30 cellular contexts compared by ENCODE assay signal in genomic region chr13:73794755-73795154, GRCh38.
"Had no signal": no experiment of that assay in that cellular context is flagged by ENCODE, and none has a peak within 500 bp of the region (broad histone marks: within the 10 kb centered on the region; RNA-seq: fewer than 3 reads in every experiment).

No MANE protein-coding gene starts in this region.

- H3K27ac ChIP-seq: adrenal gland, breast epithelium, cardiac muscle cell, epithelial cell of prostate, esophagus squamous epithelium, gastroesophageal sphincter, WERI-Rb-1 had no signal

- H3K9me3 ChIP-seq: adrenal gland, breast epithelium, esophagus squamous epithelium, gastroesophageal sphincter had no signal

- ATAC-seq: activated CD4-positive, CD25-positive, alpha-beta regulatory T cell treated with anti-CD3 and anti-CD28 coated beads, Interleukin-2, amount 50 U/mL, for 24 hours; activated CD8-positive, alpha-beta memory T cell treated with anti-CD3 and anti-CD28 coated beads, Interleukin-2, amount 10 ng/mL, durations not matched to agents 7 days and 5 days; activated CD8-positive, alpha-beta T cell treated with anti-CD3 and anti-CD28 coated beads for 36 hours; activated naive CD8-positive, alpha-beta T cell treated with anti-CD3 and anti-CD28 coated beads, Interleukin-2, amount 50 U/mL, for 24 hours; gastroesophageal sphincter; T-helper 17 cell had no signal

- H3K27me3 ChIP-seq: adrenal gland, breast epithelium, cardiac muscle cell, esophagus squamous epithelium, gastroesophageal sphincter had no signal

- H3K36me3 ChIP-seq: adrenal gland, breast epithelium, cardiac muscle cell, esophagus squamous epithelium, gastroesophageal sphincter, WERI-Rb-1 had no signal

- H3K4me3 ChIP-seq: adrenal gland, breast epithelium, cardiac muscle cell, esophagus squamous epithelium, gastroesophageal sphincter had no signal

- H3K4me1 ChIP-seq: adrenal gland, breast epithelium, esophagus squamous epithelium, gastroesophageal sphincter had no signal

- DNase-seq: activated B cell treated with CpG ODN at 0.5 μM for 24 hours; activated CD4-positive, alpha-beta T cell treated with anti-CD3 and anti-CD28 coated beads for 48 hours; activated CD4-positive, alpha-beta T cell treated with anti-CD3 and anti-CD28 coated beads, Interleukin-2, amount 50 U/mL, for 1 hour; activated CD4-positive, alpha-beta T cell treated with anti-CD3 and anti-CD28 coated beads, Interleukin-2, amount 50 U/mL, for 48 hours; activated CD8-positive, alpha-beta memory T cell treated with anti-CD3 and anti-CD28 coated beads, Interleukin-2, amount 10 ng/mL, durations not matched to agents 7 days and 5 days; activated CD8-positive, alpha-beta memory T cell treated with anti-CD3 and anti-CD28 coated beads, Interleukin-2, amount 50 U/mL, for 4 hours; activated CD8-positive, alpha-beta T cell treated with anti-CD3 and anti-CD28 coated beads for 36 hours; activated effector memory CD4-positive, alpha-beta T cell treated with anti-CD3 and anti-CD28 coated beads, Interleukin-2, amount 50 U/mL, for 16 hours; activated naive CD4-positive, alpha-beta T cell treated with anti-CD3 and anti-CD28 coated beads for 36 hours; activated naive CD8-positive, alpha-beta T cell treated with anti-CD3 and anti-CD28 coated beads for 36 hours; activated naive CD8-positive, alpha-beta T cell treated with anti-CD3 and anti-CD28 coated beads, Interleukin-2, amount 50 U/mL, for 24 hours; activated T-cell treated with anti-CD3 and anti-CD28 coated beads, Interleukin-2, amount 50 U/mL, for 1 hour; activated T-cell treated with anti-CD3 and anti-CD28 coated beads, Interleukin-2, amount 50 U/mL, for 48 hours; adrenal gland; amygdala; aorta; cortex of kidney; dermis blood vessel endothelial cell; effector CD4-positive, alpha-beta T cell; esophagus squamous epithelium; foreskin melanocyte; T-helper 1 cell; T-helper 17 cell; T1000; WERI-Rb-1 had no signal
